Comparison of ENCODE assay signal across 14 cellular contexts in genomic region chr13:107233541-107233940, GRCh38.
"Had no signal": no experiment of that assay in that cellular context is flagged by ENCODE, and none has a peak within 500 bp of the region (broad histone marks: within the 10 kb centered on the region; RNA-seq: fewer than 3 reads in every experiment).

No MANE protein-coding gene starts in this region.

- H3K4me3 ChIP-seq: lower lobe of right lung, ovary, smooth muscle cell, stomach, testis had no signal

- H3K4me2 ChIP-seq: smooth muscle cell had no signal

- H3K4me1 ChIP-seq: lower lobe of right lung, stomach, testis had no signal

- H3K27me3 ChIP-seq: ovary, testis had no signal

- DNase-seq: activated CD4-positive, alpha-beta T cell treated with anti-CD3 and anti-CD28 coated beads for 36 hours; activated CD4-positive, alpha-beta T cell treated with anti-CD3 and anti-CD28 coated beads, Interleukin-2, amount 50 U/mL, for 48 hours; dermis blood vessel endothelial cell; effector memory CD8-positive, alpha-beta T cell; islet precursor cell; left colon; lower lobe of right lung; naive thymus-derived CD8-positive, alpha-beta T cell; ovary; stimulated activated CD4-positive, alpha-beta T cell treated with anti-CD3 and anti-CD28 coated beads, Interleukin-4, amount 100 ng/mL, for 1 hour; stomach; testis had no signal

- H3K36me3 ChIP-seq: lower lobe of right lung, ovary, stomach had no signal

- H3K27ac ChIP-seq: lower lobe of right lung, ovary, stomach, testis had no signal

- H3K9me3 ChIP-seq: lower lobe of right lung, ovary, stomach, testis had no signal

- ATAC-seq: activated CD4-positive, alpha-beta T cell treated with anti-CD3 and anti-CD28 coated beads for 36 hours; effector memory CD8-positive, alpha-beta T cell; left colon; lower lobe of right lung; naive thymus-derived CD8-positive, alpha-beta T cell; sciatic nerve had no signal
